ENCODE assay signal across 8 cellular contexts in genomic region chr20:2692036-2692885, GRCh38. TPM values are rescaled to one million over a fixed set of nuclear protein-coding genes. Genes with fewer than 3 reads are reported as not detected.
DNase-seq lines count a peak whose midpoint lies in the region; ATAC-seq and TF ChIP-seq lines count a peak whose summit lies in the region.

EBF4 (plus strand) TSS chr20:2692780; CDS start chr20:2693646, 866 bp downstream.

- H3K4me3 Mint-ChIP-seq in activated naive CD8-positive, alpha-beta T cell: peak within 1 kb of the TSS; percentile 90

- H3K27me3 Mint-ChIP-seq in activated naive CD8-positive, alpha-beta T cell: peaks cover 14% of the 10 kb centered on the region

- TF ChIP-seq CTCF in GM10266 (IDR thresholded peaks at IDR 0.05; ENCODE audit: control insufficient read depth, insufficient read depth, low read depth, missing control alignments): no peak

- peaks cover 29% of the 10 kb centered on the region for H3K4me1 Mint-ChIP-seq in activated naive CD8-positive, alpha-beta T cell (ENCODE audit: low read depth)

- H3K27ac Mint-ChIP-seq in activated naive CD8-positive, alpha-beta T cell: peak within 1 kb of the TSS; percentile 35

- peak; percentile 86 for DNase-seq in GM10266 (ENCODE audit: extremely low spot score)
- DNase-seq in NCI-H2171 (lab: John Stamatoyannopoulos, UW): peak; percentile 53
- peak in 37 of 42 donors; percentile 32 to 86 (median 60) for DNase-seq in head of caudate nucleus
- no peak for DNase-seq in occipital lobe (lab: John Stamatoyannopoulos, UW)
- no peak for DNase-seq in MV-4-11 (lab: John Stamatoyannopoulos, UW)

- intact Hi-C loops in head of caudate nucleus (cut with DNase I): loop anchor here (5.0 to 10.0 kb wide), 2 partner anchors 50 to 143 kb away; no protein-coding TSS in a partner anchor

- H3K36me3 Mint-ChIP-seq in activated naive CD8-positive, alpha-beta T cell: no peaks in the 10 kb centered on the region

- H3K9me3 Mint-ChIP-seq in activated naive CD8-positive, alpha-beta T cell (ENCODE audit: low read depth): no peaks in the 10 kb centered on the region

- no peak for ATAC-seq in GM21447 (IDR thresholded peaks at IDR 0.05; ENCODE audit: unreplicated experiment)
- no peak for ATAC-seq in GM21367 (IDR thresholded peaks at IDR 0.05; ENCODE audit: unreplicated experiment)

RNA-seq across cellular contexts. Expression of gene EBF4, which starts in this region (rescaled TPM):
- 10.5 TPM for total RNA-seq in occipital lobe

Comparison
In these comparisons a context has a peak if more than half of its experiments do, and no peak if none do; other contexts are left out.
1. DNase-seq: peak in GM10266 (single experiment), NCI-H2171 (single experiment) and head of caudate nucleus (37 of 42); none in occipital lobe (single experiment) and MV-4-11 (single experiment).